In the genomic region with DNA sequence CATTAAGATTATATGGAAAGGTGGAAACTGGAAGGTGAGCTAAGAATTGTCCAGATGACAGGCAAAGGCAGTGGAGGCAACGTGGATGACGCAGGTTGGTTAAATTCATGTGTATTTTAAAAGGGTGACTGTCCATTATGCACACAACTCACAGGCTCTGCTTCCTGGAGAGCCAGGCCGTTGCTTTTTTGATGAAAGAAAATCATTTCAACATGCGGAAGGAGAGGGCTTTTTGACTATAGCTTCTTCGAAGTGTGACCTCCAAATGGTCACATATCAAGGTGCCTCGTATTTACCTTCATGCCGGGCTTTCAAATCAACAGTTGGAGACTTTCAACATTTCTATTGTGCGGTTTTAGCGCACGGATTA, we compare ENCODE assay signal across 26 cellular contexts.
"Had no signal": no experiment of that assay in that cellular context is flagged by ENCODE, and none has a peak within 500 bp of the region (broad histone marks: within the 10 kb centered on the region; RNA-seq: fewer than 3 reads in every experiment).

No MANE protein-coding gene starts in this region.

- H3K36me3 ChIP-seq: heart right ventricle, left ventricle myocardium inferior, ovary, right atrium auricular region, stomach, suprapubic skin, thoracic aorta, tibial artery, uterus had no signal

- H3K4me3 Mint-ChIP-seq: mesothelial cell of epicardium; naive B cell; natural killer cell; nephron progenitor cell; stimulated activated naive B cell treated with anti-CD40 and anti-IgM and Interleukin-4, amounts not matched to agents 10 μg/mL and 1 μg/mL and 100 μg/mL, for 72 hours had no signal

- H3K27me3 Mint-ChIP-seq: naive B cell; stimulated activated naive B cell treated with anti-CD40 and anti-IgM and Interleukin-4, amounts not matched to agents 10 μg/mL and 1 μg/mL and 100 μg/mL, for 72 hours had no signal

- ATAC-seq: heart right ventricle; natural killer cell; sciatic nerve; stimulated activated naive B cell treated with anti-CD40 and anti-IgM and Interleukin-4, amounts not matched to agents 10 μg/mL and 1 μg/mL and 100 μg/mL, for 72 hours; stimulated activated naive CD8-positive, alpha-beta T cell treated with anti-CD3 and anti-CD28 coated beads, Interleukin-15, Interleukin-2, amounts not matched to agents 100 U/mL and 50 U/mL, for 24 hours had no signal

- H3K4me2 ChIP-seq: hepatocyte had no signal

- H3K27me3 ChIP-seq: hepatocyte, ovary, right atrium auricular region, stomach, suprapubic skin, uterus had no signal

- DNase-seq: heart right ventricle; islet precursor cell; left ventricle myocardium inferior; mesendoderm; naive B cell; natural killer cell; nephron progenitor cell; ovary; stimulated activated CD4-positive, alpha-beta T cell treated with anti-CD3 and anti-CD28 coated beads, Interleukin-12 subunit alpha, Interleukin-12 subunit beta, amount 100 ng/mL, for 4 hours; stimulated activated CD4-positive, alpha-beta T cell treated with anti-CD3 and anti-CD28 coated beads, Interleukin-15, amount 100 ng/mL, for 24 hours; stimulated activated CD4-positive, alpha-beta T cell treated with anti-CD3 and anti-CD28 coated beads, Interleukin-2, amount 100 ng/mL, for 24 hours; stimulated activated CD4-positive, alpha-beta T cell treated with anti-CD3 and anti-CD28 coated beads, Interleukin-4, amount 100 ng/mL, for 1 hour; stimulated activated naive B cell treated with anti-CD40 and anti-IgM and Interleukin-4, amounts not matched to agents 10 μg/mL and 1 μg/mL and 100 μg/mL, for 72 hours; stimulated activated naive CD8-positive, alpha-beta T cell treated with anti-CD3 and anti-CD28 coated beads, Interleukin-15, Interleukin-2, amounts not matched to agents 100 U/mL and 50 U/mL, for 24 hours; stomach; tibial artery; trophoblast cell; uterus had no signal

- H3K27ac Mint-ChIP-seq: mesothelial cell of epicardium; naive B cell; natural killer cell; nephron progenitor cell; stimulated activated naive B cell treated with anti-CD40 and anti-IgM and Interleukin-4, amounts not matched to agents 10 μg/mL and 1 μg/mL and 100 μg/mL, for 72 hours had no signal

- H2AFZ ChIP-seq: hepatocyte had no signal

- H3K4me3 ChIP-seq: heart right ventricle, hepatocyte, left ventricle myocardium inferior, lung, ovary, right atrium auricular region, skin epidermis, stomach, suprapubic skin, thoracic aorta, tibial artery, uterus had no signal

- H3K27ac ChIP-seq: heart right ventricle, hepatocyte, left ventricle myocardium inferior, ovary, right atrium auricular region, skin epidermis, stomach, suprapubic skin, thoracic aorta, tibial artery, uterus had no signal

- H3K9me3 ChIP-seq: ovary, thoracic aorta, uterus had no signal

- H3K36me3 Mint-ChIP-seq: natural killer cell; stimulated activated naive B cell treated with anti-CD40 and anti-IgM and Interleukin-4, amounts not matched to agents 10 μg/mL and 1 μg/mL and 100 μg/mL, for 72 hours had no signal

- H3K79me2 ChIP-seq: hepatocyte had no signal

- H3K4me1 ChIP-seq: heart right ventricle, left ventricle myocardium inferior, right atrium auricular region, suprapubic skin, tibial artery, uterus had no signal

- H3K4me1 Mint-ChIP-seq: naive B cell; natural killer cell; stimulated activated naive B cell treated with anti-CD40 and anti-IgM and Interleukin-4, amounts not matched to agents 10 μg/mL and 1 μg/mL and 100 μg/mL, for 72 hours had no signal
